ENCODE assay signal across 8 cellular contexts in genomic region chr1:27634166-27634981, GRCh38. TPM values are rescaled to one million over a fixed set of nuclear protein-coding genes. Genes with fewer than 3 reads are reported as not detected.
A peak's percentile ranks its signal among the peaks of the same experiment; 100 is the strongest.
DNase-seq lines count a peak whose midpoint lies in the region; ATAC-seq and TF ChIP-seq lines count a peak whose summit lies in the region.

No MANE protein-coding gene starts in this region.

- H3K4me3 ChIP-seq in fibroblast of villous mesenchyme (ENCODE audit: low read depth, low read length) (peak overlapping the region; percentile 43), ovary (peak overlapping the region; percentile 25)

- H3K36me3 ChIP-seq in ovary, result no peaks in the 10 kb centered on the region

- TF ChIP-seq EP300 in ovary (IDR thresholded peaks at IDR 0.05), result no peak

- WGBS in ovary, 3 donors, result 8 to 20% (median 12%) methylated on average over 23 to 66 of the region's 66 CpGs

- H3K27me3 ChIP-seq in ovary, result no peaks in the 10 kb centered on the region

- TF ChIP-seq POLR2A in ovary (IDR thresholded peaks at IDR 0.05), result no peak

- H3K27ac ChIP-seq in ovary, result no peak overlapping the region

- H3K4me1 ChIP-seq in ovary (ENCODE audit: insufficient read depth), result no peaks in the 10 kb centered on the region

- intact Hi-C loops in ovary (cut with DNase I), result no loop called here

- H3K9me3 ChIP-seq in ovary, result no peaks in the 10 kb centered on the region

- peak; percentile 49 for DNase-seq in NK-92 treated with Interleukin-12 subunit alpha and Interleukin-12 subunit beta, amount 100 ng/mL, for 24 hours (lab: John Stamatoyannopoulos, UW)
- DNase-seq in NK-92 (lab: John Stamatoyannopoulos, UW; ENCODE audit: unreplicated experiment) (no peak), fibroblast of villous mesenchyme (ENCODE audit: low read depth) (peak; percentile 13), ovary (peak in 1 of 5 donors; percentile 42), A172 (ENCODE audit: low spot score) (no peak)
- peak; percentile 53 to 60 for DNase-seq in activated T-cell treated with anti-CD3 and anti-CD28 coated beads, Interleukin-2, amount 50 U/mL, for 48 hours

- no peak for ATAC-seq in HG02852 (IDR thresholded peaks at IDR 0.05; ENCODE audit: unreplicated experiment)
- no peak for ATAC-seq in HG02973 (IDR thresholded peaks at IDR 0.05; ENCODE audit: unreplicated experiment)

- TF ChIP-seq CTCF in fibroblast of villous mesenchyme (IDR thresholded peaks at IDR 0.05; ENCODE audit: insufficient read depth, low read depth, low read length) (no peak), ovary (IDR thresholded peaks at IDR 0.05) (no peak)

RNA-seq across cellular contexts. Expression of gene FGR, which starts 0.6 kb away (rescaled TPM):
- total RNA-seq in fibroblast of villous mesenchyme, result not detected in 2 replicates
- 10 to 100 TPM in 1 of 7 donors, 1 to 10 TPM in 6; 1.1 to 14.1 (median 4.2) TPM for total RNA-seq in ovary
- polyA plus RNA-seq in ovary, result 1 to 10 TPM; 4.2 to 6.8 TPM
- total RNA-seq in A172 (2014; rRNA removed; shearing (Covaris generic)), result not detected in 2 replicates

RNA-seq across cellular contexts. Expression of gene AHDC1, which starts 30.4 kb away (rescaled TPM):
- 17.1 and 22.5 TPM in 2 replicates for total RNA-seq in fibroblast of villous mesenchyme
- total RNA-seq in ovary, result 100 to 1,000 TPM in 3 of 7 donors, 10 to 100 TPM in 4; 11.3 to 159 (median 91.2) TPM
- polyA plus RNA-seq in ovary, result 10 to 100 TPM; 11.2 to 33.2 TPM
- 3.4 and 7.6 TPM in 2 replicates for total RNA-seq in A172 (2014; rRNA removed; shearing (Covaris generic))

RNA-seq across cellular contexts. Expression of gene IFI6, which starts 37.6 kb away (rescaled TPM):
- total RNA-seq in fibroblast of villous mesenchyme, result 39.3 and 56.1 TPM in 2 replicates
- total RNA-seq in ovary, result 10 to 100 TPM; 30.3 to 89.1 (median 48.6) TPM
- polyA plus RNA-seq in ovary, result 100 to 1,000 TPM; 200 to 274 TPM
- total RNA-seq in A172 (2014; rRNA removed; shearing (Covaris generic)), result 24.9 and 32.0 TPM in 2 replicates

Comparison
In these comparisons a context has a peak if more than half of its experiments do, and no peak if none do; other contexts are left out.
1. DNase-seq: peak in NK-92 treated with Interleukin-12 subunit alpha and Interleukin-12 subunit beta, amount 100 ng/mL, for 24 hours (single experiment), activated T-cell treated with anti-CD3 and anti-CD28 coated beads, Interleukin-2, amount 50 U/mL, for 48 hours (2 of 2) and fibroblast of villous mesenchyme (single experiment); none in NK-92 (single experiment) and A172 (single experiment).